In genomic region chr19:38868551-38868950, GRCh38 we compare ENCODE assay signal across 11 cellular contexts. TPM values are rescaled to one million over a fixed set of nuclear protein-coding genes. Genes with fewer than 3 reads are reported as not detected.
A peak's percentile ranks its signal among the peaks of the same experiment; 100 is the strongest.
DNase-seq lines count a peak whose midpoint lies in the region; ATAC-seq and TF ChIP-seq lines count a peak whose summit lies in the region.
"Had no signal": no experiment of that assay in that cellular context is flagged by ENCODE, and none has a peak within 500 bp of the region (broad histone marks: within the 10 kb centered on the region; RNA-seq: fewer than 3 reads in every experiment).

No MANE protein-coding gene starts in this region.

- H3K27ac Mint-ChIP-seq in CD4-positive, CD25-positive, alpha-beta regulatory T cell = peak overlapping the region in 2 of 3 donors; percentile 43 to 87
- peak overlapping the region; percentile 92 for H3K27ac Mint-ChIP-seq in activated T-helper 17 cell treated with anti-CD3 and anti-CD28 coated beads, Interleukin-2, amount 50 U/mL, for 72 hours
- peak overlapping the region; percentile 74 to 97 (median 92) for H3K27ac Mint-ChIP-seq in naive thymus-derived CD8-positive, alpha-beta T cell

- no peak for DNase-seq in CD4-positive, CD25-positive, alpha-beta regulatory T cell
- no peak for DNase-seq in naive thymus-derived CD8-positive, alpha-beta T cell
- DNase-seq in psoas muscle (no peak), cerebellar nuclear complex (lab: John Stamatoyannopoulos, UW) (no peak), NCI-H69 (lab: John Stamatoyannopoulos, UW) (no peak)
- DNase-seq: NCI-H1694 treated with DMSO at 0.1 percent for 48 hours, NCI-H524 treated with DMSO at 0.1 percent for 48 hours, T-helper 9 cell had no signal

- WGBS in psoas muscle, 3 donors = 93 to 96% (median 94%) methylated on average over 6 of the region's 6 CpGs

- intact Hi-C loops in psoas muscle (cut with DNase I) = no loop called here

- ATAC-seq in CD4-positive, CD25-positive, alpha-beta regulatory T cell (ENCODE audit: low read depth in 2 of 2) = no peak
- no peak for ATAC-seq in activated T-helper 17 cell treated with anti-CD3 and anti-CD28 coated beads, Interleukin-2, amount 50 U/mL, for 72 hours (replicated peaks)
- no peak for ATAC-seq in naive thymus-derived CD8-positive, alpha-beta T cell
- ATAC-seq in psoas muscle = no peak

- H3K9me3 ChIP-seq in CD4-positive, CD25-positive, alpha-beta regulatory T cell (ENCODE audit: control insufficient read depth in 2 of 2, low read length in 2 of 2) = no peaks in the 10 kb centered on the region
- H3K9me3 ChIP-seq in HEK293 (ENCODE audit: control insufficient read depth, insufficient read depth, low read depth, low read length) (no peaks in the 10 kb centered on the region), psoas muscle (no peaks in the 10 kb centered on the region)
- H3K9me3 ChIP-seq: suprapubic skin had no signal

- peak overlapping the region; percentile 14 for H3K27ac ChIP-seq in CD4-positive, CD25-positive, alpha-beta regulatory T cell (ENCODE audit: insufficient read depth, low read length, poor library complexity, severe bottlenecking)
- H3K27ac ChIP-seq in HEK293 (ENCODE audit: extremely low read depth, low read depth, low read length) (0 out of 2 replicates have a peak overlapping the region, but pooled peaks have one; percentile 37), psoas muscle (no peak overlapping the region)
- H3K27ac ChIP-seq: suprapubic skin had no signal

- H3K27me3 Mint-ChIP-seq in CD4-positive, CD25-positive, alpha-beta regulatory T cell = no peaks in the 10 kb centered on the region
- H3K27me3 Mint-ChIP-seq in activated T-helper 17 cell treated with anti-CD3 and anti-CD28 coated beads, Interleukin-2, amount 50 U/mL, for 72 hours = no peaks in the 10 kb centered on the region
- H3K27me3 Mint-ChIP-seq in naive thymus-derived CD8-positive, alpha-beta T cell = no peaks in the 10 kb centered on the region

- POLR2A ChIA-PET in HEK293 (lab: Yijun Ruan, JAX) = interaction anchor here (0.6 to 1.0 kb wide), 5 partner anchors 12 to 122 kb away, joined by 3 to 4 read pairs (median 4); no protein-coding TSS in a partner anchor
- POLR2A ChIA-PET in naive thymus-derived CD8-positive, alpha-beta T cell (lab: Charles Lee) = interaction anchor here (1.2 to 13.2 kb wide), 12 partner anchors 11 to 136 kb away, joined by 4 to 302 read pairs (median 10); partner anchors contain the start of genes ECH1, HNRNPL, NFKBIB and RINL

- peak overlapping the region; percentile 55 to 96 (median 90) for H3K4me3 Mint-ChIP-seq in CD4-positive, CD25-positive, alpha-beta regulatory T cell
- H3K4me3 Mint-ChIP-seq in activated T-helper 17 cell treated with anti-CD3 and anti-CD28 coated beads, Interleukin-2, amount 50 U/mL, for 72 hours = peak overlapping the region; percentile 90
- H3K4me3 Mint-ChIP-seq in naive thymus-derived CD8-positive, alpha-beta T cell = peak overlapping the region; percentile 85 to 98 (median 92)

- no peaks in the 10 kb centered on the region for H3K9me3 Mint-ChIP-seq in CD4-positive, CD25-positive, alpha-beta regulatory T cell
- H3K9me3 Mint-ChIP-seq in activated T-helper 17 cell treated with anti-CD3 and anti-CD28 coated beads, Interleukin-2, amount 50 U/mL, for 72 hours = no peaks in the 10 kb centered on the region
- peaks cover 0 to 2% (median 0%) of the 10 kb centered on the region in 9 donors for H3K9me3 Mint-ChIP-seq in naive thymus-derived CD8-positive, alpha-beta T cell

- peaks cover 44% of the 10 kb centered on the region for H3K4me1 ChIP-seq in CD4-positive, CD25-positive, alpha-beta regulatory T cell (ENCODE audit: control insufficient read depth, insufficient read depth, low read length, poor library complexity, severe bottlenecking)
- peaks cover 2% of the 10 kb centered on the region; the same call in 1 of the 2 replicates for H3K4me1 ChIP-seq in HEK293 (ENCODE audit: control insufficient read depth, insufficient read depth, low read length)
- H3K4me1 ChIP-seq in psoas muscle = no peaks in the 10 kb centered on the region

- H3K36me3 Mint-ChIP-seq in CD4-positive, CD25-positive, alpha-beta regulatory T cell = peaks cover 14% of the 10 kb centered on the region
- H3K36me3 Mint-ChIP-seq in activated T-helper 17 cell treated with anti-CD3 and anti-CD28 coated beads, Interleukin-2, amount 50 U/mL, for 72 hours (ENCODE audit: low read depth) = peaks cover 80% of the 10 kb centered on the region
- H3K36me3 Mint-ChIP-seq in naive thymus-derived CD8-positive, alpha-beta T cell = peaks cover 0 to 10% (median 5%) of the 10 kb centered on the region in 3 donors

- H3K36me3 ChIP-seq in CD4-positive, CD25-positive, alpha-beta regulatory T cell (ENCODE audit: control insufficient read depth, insufficient read depth, low read length) = peaks cover 20% of the 10 kb centered on the region
- peaks cover 5 to 12% of the 10 kb centered on the region in 2 experiments; a peak in 2 of 3 replicates for H3K36me3 ChIP-seq in HEK293 (ENCODE audit: control insufficient read depth in 2 of 2, insufficient read depth in 1 of 2, low read length in 2 of 2)
- no peaks in the 10 kb centered on the region for H3K36me3 ChIP-seq in psoas muscle (ENCODE audit: insufficient read depth in 1 of 2, low read depth in 1 of 2)
- H3K36me3 ChIP-seq: suprapubic skin had no signal

- TF ChIP-seq CTCF in HEK293 (tag by site-specific recombination; IDR thresholded peaks at IDR 0.05) = no peak
- TF ChIP-seq CTCF in psoas muscle (IDR thresholded peaks at IDR 0.05) = no peak

- no peaks in the 10 kb centered on the region for H3K27me3 ChIP-seq in CD4-positive, CD25-positive, alpha-beta regulatory T cell (ENCODE audit: control insufficient read depth, insufficient read depth, low read length)
- no peaks in the 10 kb centered on the region for H3K27me3 ChIP-seq in psoas muscle (ENCODE audit: insufficient read depth in 3 of 3, low read length in 2 of 3)
- H3K27me3 ChIP-seq: suprapubic skin had no signal

- H3K4me1 Mint-ChIP-seq in CD4-positive, CD25-positive, alpha-beta regulatory T cell = peaks cover 15 to 60% (median 28%) of the 10 kb centered on the region in 4 donors
- peaks cover 22% of the 10 kb centered on the region for H3K4me1 Mint-ChIP-seq in activated T-helper 17 cell treated with anti-CD3 and anti-CD28 coated beads, Interleukin-2, amount 50 U/mL, for 72 hours
- H3K4me1 Mint-ChIP-seq in naive thymus-derived CD8-positive, alpha-beta T cell = peaks cover 29 to 70% (median 63%) of the 10 kb centered on the region in 4 donors

- peak overlapping the region; percentile 24 for H3K4me3 ChIP-seq in CD4-positive, CD25-positive, alpha-beta regulatory T cell (ENCODE audit: low read depth, low read length)
- H3K4me3 ChIP-seq in HEK293 (ENCODE audit: low read depth, low read length) = no peak overlapping the region
- H3K4me3 ChIP-seq in psoas muscle = no peak overlapping the region

- CTCF ChIA-PET in HEK293 (lab: Yijun Ruan, JAX) = interaction anchor here (0.8 kb wide), 1 partner anchor 17 kb away, joined by 7 read pairs; no protein-coding TSS in a partner anchor

TF ChIP-seq in HEK293, 187 proteins besides CTCF, POLR2A, EP300 and RAD21 (continues in another document):
- no peak for TF ChIP-seq ZNF121 (tag by site-specific recombination; IDR thresholded peaks at IDR 0.05)
- no peak for TF ChIP-seq ZNF211 (tag by site-specific recombination; IDR thresholded peaks at IDR 0.05; ENCODE audit: low read depth)
- no peak for TF ChIP-seq ZNF830 (tag by site-specific recombination; IDR thresholded peaks at IDR 0.05; ENCODE audit: low read depth)

RNA-seq across cellular contexts. Expression of gene RINL, which starts 9.5 kb away (rescaled TPM):
- 48.9 TPM for total RNA-seq in CD4-positive, CD25-positive, alpha-beta regulatory T cell
- polyA plus RNA-seq in CD4-positive, CD25-positive, alpha-beta regulatory T cell = 10 to 100 TPM; 30.1 to 39.7 (median 36.5) TPM
- 100 to 1,000 TPM in 1 of 2 donors, 10 to 100 TPM in 1; 92.3 to 156 TPM for total RNA-seq in activated T-helper 17 cell treated with anti-CD3 and anti-CD28 coated beads, Interleukin-2, amount 50 U/mL, for 72 hours
- 10 to 100 TPM; 52.9 to 55.0 TPM for total RNA-seq in naive thymus-derived CD8-positive, alpha-beta T cell
- polyA plus RNA-seq in naive thymus-derived CD8-positive, alpha-beta T cell = 10 to 100 TPM; 29.9 to 64.7 (median 40.5) TPM
- 1 to 10 TPM; 1.5 to 4.8 (median 2.2) TPM for total RNA-seq in psoas muscle
- 1 to 10 TPM; 2.2 to 3.4 (median 2.2) TPM for polyA plus RNA-seq in psoas muscle

RNA-seq across cellular contexts. Expression of gene HNRNPL, which starts 18.8 kb away (rescaled TPM):
- 503 TPM for total RNA-seq in CD4-positive, CD25-positive, alpha-beta regulatory T cell
- polyA plus RNA-seq in CD4-positive, CD25-positive, alpha-beta regulatory T cell = 10 to 100 TPM; 66.3 to 93.6 (median 85.5) TPM
- 100 to 1,000 TPM; 476 to 617 TPM for total RNA-seq in activated T-helper 17 cell treated with anti-CD3 and anti-CD28 coated beads, Interleukin-2, amount 50 U/mL, for 72 hours
- 100 to 1,000 TPM; 390 to 406 TPM for total RNA-seq in naive thymus-derived CD8-positive, alpha-beta T cell
- polyA plus RNA-seq in naive thymus-derived CD8-positive, alpha-beta T cell = 10 to 100 TPM; 70.6 to 77.6 (median 71.4) TPM
- total RNA-seq in psoas muscle = 100 to 1,000 TPM; 151 to 229 (median 198) TPM
- 100 to 1,000 TPM; 109 to 215 (median 191) TPM for polyA plus RNA-seq in psoas muscle

RNA-seq across cellular contexts. Expression of gene SIRT2, which starts 30.9 kb away (rescaled TPM):
- 78.4 TPM for total RNA-seq in CD4-positive, CD25-positive, alpha-beta regulatory T cell
- polyA plus RNA-seq in CD4-positive, CD25-positive, alpha-beta regulatory T cell = 10 to 100 TPM; 33.8 to 52.0 (median 44.3) TPM
- 10 to 100 TPM; 37.9 to 41.2 TPM for total RNA-seq in activated T-helper 17 cell treated with anti-CD3 and anti-CD28 coated beads, Interleukin-2, amount 50 U/mL, for 72 hours
- total RNA-seq in naive thymus-derived CD8-positive, alpha-beta T cell = 10 to 100 TPM; 46.0 to 50.7 TPM
- 10 to 100 TPM; 28.2 to 48.0 (median 33.5) TPM for polyA plus RNA-seq in naive thymus-derived CD8-positive, alpha-beta T cell
- 100 to 1,000 TPM; 133 to 180 (median 147) TPM for total RNA-seq in psoas muscle
- polyA plus RNA-seq in psoas muscle = 100 to 1,000 TPM; 140 to 260 (median 204) TPM

RNA-seq across cellular contexts. Expression of gene NFKBIB, which starts 31.2 kb away (rescaled TPM):
- 57.7 TPM for total RNA-seq in CD4-positive, CD25-positive, alpha-beta regulatory T cell
- polyA plus RNA-seq in CD4-positive, CD25-positive, alpha-beta regulatory T cell = 10 to 100 TPM in 3 of 4 donors, 1 to 10 TPM in 1; 9.0 to 18.9 (median 11.9) TPM
- total RNA-seq in activated T-helper 17 cell treated with anti-CD3 and anti-CD28 coated beads, Interleukin-2, amount 50 U/mL, for 72 hours = 10 to 100 TPM; 41.2 to 68.7 TPM
- 10 to 100 TPM; 23.6 to 25.2 TPM for total RNA-seq in naive thymus-derived CD8-positive, alpha-beta T cell
- polyA plus RNA-seq in naive thymus-derived CD8-positive, alpha-beta T cell = 10 to 100 TPM in 1 of 3 donors, 1 to 10 TPM in 2; 7.9 to 12.9 (median 9.5) TPM
- 10 to 100 TPM; 21.9 to 41.0 (median 26.6) TPM for total RNA-seq in psoas muscle
- 100 to 1,000 TPM in 1 of 3 donors, 10 to 100 TPM in 2; 45.5 to 109 (median 50.7) TPM for polyA plus RNA-seq in psoas muscle

RNA-seq across cellular contexts. Expression of gene ECH1, which starts 37.0 kb away (rescaled TPM):
- total RNA-seq in CD4-positive, CD25-positive, alpha-beta regulatory T cell = 95.2 TPM
- polyA plus RNA-seq in CD4-positive, CD25-positive, alpha-beta regulatory T cell = 100 to 1,000 TPM; 248 to 308 (median 277) TPM
- total RNA-seq in activated T-helper 17 cell treated with anti-CD3 and anti-CD28 coated beads, Interleukin-2, amount 50 U/mL, for 72 hours = 100 to 1,000 TPM; 162 to 183 TPM
- 100 to 1,000 TPM; 118 to 138 TPM for total RNA-seq in naive thymus-derived CD8-positive, alpha-beta T cell
- 100 to 1,000 TPM; 218 to 291 (median 238) TPM for polyA plus RNA-seq in naive thymus-derived CD8-positive, alpha-beta T cell
- 100 to 1,000 TPM; 279 to 572 (median 404) TPM for total RNA-seq in psoas muscle
- 100 to 1,000 TPM; 512 to 649 (median 601) TPM for polyA plus RNA-seq in psoas muscle
